8 cellular contexts compared by ENCODE assay signal in the genomic region with DNA sequence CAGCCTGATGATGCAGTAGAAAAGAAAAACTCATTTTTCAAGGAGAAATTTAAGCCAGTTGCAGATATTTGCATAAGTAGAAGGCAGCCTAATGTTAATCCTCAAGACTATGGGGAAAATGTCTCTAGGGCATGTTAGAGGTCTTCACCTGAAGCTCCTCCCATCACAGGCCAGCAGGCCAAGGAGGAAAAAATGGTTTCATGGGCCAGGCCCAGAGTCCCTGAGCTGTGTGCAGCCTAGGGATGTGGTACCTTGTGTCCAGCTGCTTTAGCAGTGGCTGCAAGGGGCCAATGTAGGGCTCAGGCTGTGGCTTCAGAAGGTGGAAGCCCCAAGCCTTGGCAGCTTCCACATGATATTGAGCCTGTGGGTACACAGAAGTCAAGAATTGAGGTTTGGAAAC.
"Had no signal": no experiment of that assay in that cellular context is flagged by ENCODE, and none has a peak within 500 bp of the region (broad histone marks: within the 10 kb centered on the region; RNA-seq: fewer than 3 reads in every experiment).

No MANE protein-coding gene starts in this region.

- DNase-seq: GDM1, GF-D8 had no signal

- FAIRE-seq: G401.6, GM12878, GM12891, GM12892, GM18507, GM19239 had no signal

- ATAC-seq: GM12878 had no signal

- H3K4me3 ChIP-seq: GM12878 had no signal
